ENCODE assay signal across 2 cellular contexts in the genomic region with DNA sequence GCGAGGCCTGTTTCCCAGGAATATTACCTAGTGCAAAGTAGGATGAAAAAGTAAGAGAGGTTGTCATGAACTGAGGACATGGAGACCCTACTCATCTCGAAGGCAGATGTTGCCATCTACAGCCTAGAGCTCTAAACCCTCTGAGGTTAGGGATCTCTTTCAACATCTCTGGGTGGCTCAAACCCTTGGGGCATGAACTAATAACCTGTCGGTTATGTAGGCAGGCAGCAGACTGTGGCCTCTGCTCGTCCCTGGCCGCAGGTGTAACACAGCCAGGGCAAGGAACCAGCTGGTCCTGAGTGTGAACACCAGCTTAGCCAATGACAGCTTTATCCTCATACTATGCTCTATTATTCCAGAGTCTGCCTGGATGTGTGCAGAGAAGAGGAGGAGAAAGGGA.
TF ChIP-seq lines count a peak whose summit lies in the region.

No MANE protein-coding gene starts in this region.

TF ChIP-seq in IMR-90, 13 proteins besides CTCF, POLR2A, EP300 and RAD21:
- TF ChIP-seq RCOR1 (IDR thresholded peaks at IDR 0.05; ENCODE audit: insufficient replicate concordance, low read length): no peak
- TF ChIP-seq MXI1 (IDR thresholded peaks at IDR 0.05; ENCODE audit: borderline replicate concordance, low read depth, low read length): no peak
- TF ChIP-seq BHLHE40 (IDR thresholded peaks at IDR 0.05; ENCODE audit: low read depth, low read length): no peak
- TF ChIP-seq, protein P1, sequence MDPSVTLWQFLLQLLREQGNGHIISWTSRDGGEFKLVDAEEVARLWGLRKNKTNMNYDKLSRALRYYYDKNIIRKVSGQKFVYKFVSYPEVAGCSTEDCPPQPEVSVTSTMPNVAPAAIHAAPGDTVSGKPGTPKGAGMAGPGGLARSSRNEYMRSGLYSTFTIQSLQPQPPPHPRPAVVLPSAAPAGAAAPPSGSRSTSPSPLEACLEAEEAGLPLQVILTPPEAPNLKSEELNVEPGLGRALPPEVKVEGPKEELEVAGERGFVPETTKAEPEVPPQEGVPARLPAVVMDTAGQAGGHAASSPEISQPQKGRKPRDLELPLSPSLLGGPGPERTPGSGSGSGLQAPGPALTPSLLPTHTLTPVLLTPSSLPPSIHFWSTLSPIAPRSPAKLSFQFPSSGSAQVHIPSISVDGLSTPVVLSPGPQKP (IDR thresholded peaks at IDR 0.05; ENCODE audit: borderline replicate concordance, low read depth, low read length): no peak
- no peak for TF ChIP-seq NFE2L2 (IDR thresholded peaks at IDR 0.05; ENCODE audit: low read depth, low read length)
- TF ChIP-seq CHD1 (IDR thresholded peaks at IDR 0.05; ENCODE audit: low read depth, low read length): no peak
- no peak for TF ChIP-seq FOS (IDR thresholded peaks at IDR 0.05; ENCODE audit: low read depth, low read length)
- no peak for TF ChIP-seq MAZ (IDR thresholded peaks at IDR 0.05; ENCODE audit: borderline replicate concordance, low read depth, low read length)
- no peak for TF ChIP-seq MAFK (IDR thresholded peaks at IDR 0.05; ENCODE audit: low read depth, low read length)
- no peak for TF ChIP-seq SMC3 (IDR thresholded peaks at IDR 0.05; ENCODE audit: low read depth, low read length)
- no peak for TF ChIP-seq CEBPB (IDR thresholded peaks at IDR 0.05; ENCODE audit: low read depth, low read length)
- TF ChIP-seq, protein P2, sequence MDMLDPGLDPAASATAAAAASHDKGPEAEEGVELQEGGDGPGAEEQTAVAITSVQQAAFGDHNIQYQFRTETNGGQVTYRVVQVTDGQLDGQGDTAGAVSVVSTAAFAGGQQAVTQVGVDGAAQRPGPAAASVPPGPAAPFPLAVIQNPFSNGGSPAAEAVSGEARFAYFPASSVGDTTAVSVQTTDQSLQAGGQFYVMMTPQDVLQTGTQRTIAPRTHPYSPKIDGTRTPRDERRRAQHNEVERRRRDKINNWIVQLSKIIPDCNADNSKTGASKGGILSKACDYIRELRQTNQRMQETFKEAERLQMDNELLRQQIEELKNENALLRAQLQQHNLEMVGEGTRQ (IDR thresholded peaks at IDR 0.05; ENCODE audit: low read depth, low read length): no peak
- no peak for TF ChIP-seq RFX5 (IDR thresholded peaks at IDR 0.05; ENCODE audit: low read depth, low read length)

TF ChIP-seq in GM12878, 131 proteins besides CTCF, POLR2A, EP300 and RAD21:
- peak; percentile 61 for TF ChIP-seq POLR2AphosphoS5 (IDR thresholded peaks at IDR 0.05; ENCODE audit: low read length)
- TF ChIP-seq, protein P3, sequence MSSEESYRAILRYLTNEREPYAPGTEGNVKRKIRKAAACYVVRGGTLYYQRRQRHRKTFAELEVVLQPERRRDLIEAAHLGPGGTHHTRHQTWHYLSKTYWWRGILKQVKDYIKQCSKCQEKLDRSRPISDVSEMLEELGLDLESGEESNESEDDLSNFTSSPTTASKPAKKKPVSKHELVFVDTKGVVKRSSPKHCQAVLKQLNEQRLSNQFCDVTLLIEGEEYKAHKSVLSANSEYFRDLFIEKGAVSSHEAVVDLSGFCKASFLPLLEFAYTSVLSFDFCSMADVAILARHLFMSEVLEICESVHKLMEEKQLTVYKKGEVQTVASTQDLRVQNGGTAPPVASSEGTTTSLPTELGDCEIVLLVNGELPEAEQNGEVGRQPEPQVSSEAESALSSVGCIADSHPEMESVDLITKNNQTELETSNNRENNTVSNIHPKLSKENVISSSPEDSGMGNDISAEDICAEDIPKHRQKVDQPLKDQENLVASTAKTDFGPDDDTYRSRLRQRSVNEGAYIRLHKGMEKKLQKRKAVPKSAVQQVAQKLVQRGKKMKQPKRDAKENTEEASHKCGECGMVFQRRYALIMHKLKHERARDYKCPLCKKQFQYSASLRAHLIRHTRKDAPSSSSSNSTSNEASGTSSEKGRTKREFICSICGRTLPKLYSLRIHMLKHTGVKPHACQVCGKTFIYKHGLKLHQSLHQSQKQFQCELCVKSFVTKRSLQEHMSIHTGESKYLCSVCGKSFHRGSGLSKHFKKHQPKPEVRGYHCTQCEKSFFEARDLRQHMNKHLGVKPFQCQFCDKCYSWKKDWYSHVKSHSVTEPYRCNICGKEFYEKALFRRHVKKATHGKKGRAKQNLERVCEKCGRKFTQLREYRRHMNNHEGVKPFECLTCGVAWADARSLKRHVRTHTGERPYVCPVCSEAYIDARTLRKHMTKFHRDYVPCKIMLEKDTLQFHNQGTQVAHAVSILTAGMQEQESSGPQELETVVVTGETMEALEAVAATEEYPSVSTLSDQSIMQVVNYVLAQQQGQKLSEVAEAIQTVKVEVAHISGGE (CRISPR knock-in tag; IDR thresholded peaks at IDR 0.05): no peak
- TF ChIP-seq HDAC2 (IDR thresholded peaks at IDR 0.05): no peak
TF ChIP-seq in GM12878: peak in this region for 1.
